In the genomic region with DNA sequence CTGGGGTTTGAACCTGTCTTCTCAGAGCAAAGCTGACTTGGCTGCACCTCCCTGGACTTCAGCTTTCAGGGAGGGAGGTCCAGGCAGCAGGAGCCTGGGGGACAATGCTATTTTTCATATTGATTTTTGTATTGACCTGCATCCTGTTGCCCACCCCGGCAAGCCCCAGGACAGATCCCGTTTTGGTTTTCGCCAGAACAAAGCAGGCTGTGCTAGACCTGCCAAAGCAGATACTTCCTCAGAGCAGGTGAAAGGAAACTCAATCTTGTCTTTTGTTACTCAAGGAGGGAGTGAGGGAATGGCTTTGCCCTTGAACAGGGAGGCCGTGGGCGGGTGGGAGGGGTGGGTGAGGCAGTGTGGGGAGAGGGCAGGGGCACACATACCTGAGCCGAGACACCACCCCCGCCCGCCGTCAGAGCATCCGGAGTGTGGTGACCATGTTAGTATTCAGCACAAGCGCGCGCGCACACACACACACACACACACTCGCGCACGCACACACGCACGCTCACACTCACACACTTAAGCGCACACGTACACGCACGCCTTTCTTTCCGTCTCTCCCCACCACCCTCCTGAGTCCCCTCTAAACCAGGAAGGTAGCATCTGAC, we compare ENCODE assay signal across 8 cellular contexts. TPM values are rescaled to one million over a fixed set of nuclear protein-coding genes. Genes with fewer than 3 reads are reported as not detected.
DNase-seq lines count a peak whose midpoint lies in the region; ATAC-seq and TF ChIP-seq lines count a peak whose summit lies in the region.

No MANE protein-coding gene starts in this region.

- no peak overlapping the region for H3K4me3 ChIP-seq in HCT116 (replicated peaks in 1 of 2; ENCODE audit: low read depth in 1 of 2, low read length in 2 of 2)
- no peak overlapping the region for H3K4me3 ChIP-seq in fibroblast of lung (replicated peaks in 1 of 4; ENCODE audit: control extremely low read depth in 1 of 4, insufficient read depth in 1 of 4, low read depth in 3 of 4, low read length in 4 of 4)

- no peaks in the 10 kb centered on the region for H3K27me3 ChIP-seq in HCT116 (ENCODE audit: insufficient read depth, low read length)
- H3K27me3 ChIP-seq in fibroblast of lung (ENCODE audit: control insufficient read depth, insufficient read depth, low read length), result no peaks in the 10 kb centered on the region

- RAD21 ChIA-PET in HCT116 (lab: Charles Lee; ENCODE audit: low non-redundant PET in 1 of 2, low total read pairs in 2 of 2, uncharacterized antibody in 2 of 2, unreplicated experiment in 2 of 2), result no interaction called here

- H4K20me1 ChIP-seq in HCT116 (ENCODE audit: insufficient read depth) (no peaks in the 10 kb centered on the region), fibroblast of lung (ENCODE audit: control insufficient read depth, extremely low read depth, insufficient read depth, low read length) (no peaks in the 10 kb centered on the region)

- H2AFZ ChIP-seq in HCT116 (ENCODE audit: low read depth, low read length, poor library complexity, severe bottlenecking) (no peak overlapping the region), fibroblast of lung (ENCODE audit: low read length) (no peak overlapping the region)

- no peak for TF ChIP-seq CTCF in HCT116 (IDR thresholded peaks at IDR 0.05 in 2 of 3, conservative IDR thresholded peaks at IDR 0.05 in 1 of 3; ENCODE audit: borderline replicate concordance in 1 of 3, insufficient read depth in 1 of 3, low read depth in 2 of 3, low read length in 2 of 3)
- TF ChIP-seq CTCF in fibroblast of lung (conservative IDR thresholded peaks at IDR 0.05 in 1 of 2, IDR thresholded peaks at IDR 0.05 in 1 of 2; ENCODE audit: low read depth in 1 of 2, low read length in 2 of 2), result no peak

- DNase-seq in HCT116 (ENCODE audit: low read depth, low spot score) (no peak), fibroblast of lung (ENCODE audit: low read depth in 2 of 2) (peak in 1 of 2 donors; percentile 67), NCI-H187 (lab: John Stamatoyannopoulos, UW) (no peak), left cardiac atrium (no peak)
- peak; percentile 64 for DNase-seq in activated T-cell treated with anti-CD3 and anti-CD28 coated beads, Interleukin-2, amount 50 U/mL, for 24 hours
- peak; percentile 53 for DNase-seq in stimulated activated CD4-positive, alpha-beta T cell treated with anti-CD3 and anti-CD28 coated beads, Interleukin-15, amount 100 ng/mL, for 24 hours

- intact Hi-C loops in HCT116 (cut with micrococcal nuclease), result no loop called here
- intact Hi-C loops in left cardiac atrium (cut with DNase I), result loop anchor here in 1 of 2 donors (10.0 kb wide), 1 partner anchor 46 kb away; no protein-coding TSS in a partner anchor

- CTCF ChIA-PET in HCT116 (lab: Charles Lee), result interaction anchor here (1.6 kb wide), 1 partner anchor 8 kb away, joined by 6 read pairs; no protein-coding TSS in a partner anchor

- ATAC-seq in HCT116 (no peak), left cardiac atrium (no peak), HG03354 (IDR thresholded peaks at IDR 0.05; ENCODE audit: poor library complexity, severe bottlenecking, unreplicated experiment) (no peak), HG02759 (IDR thresholded peaks at IDR 0.05; ENCODE audit: unreplicated experiment) (no peak)

- H3K4me2 ChIP-seq in HCT116 (ENCODE audit: low read length), result peak overlapping the region; percentile 68; the same call in 1 of the 2 replicates
- peak overlapping the region; percentile 59 for H3K4me2 ChIP-seq in fibroblast of lung (ENCODE audit: extremely low read depth, insufficient read depth, low read length)

- no peak for TF ChIP-seq RAD21 in HCT116 (IDR thresholded peaks at IDR 0.05; ENCODE audit: low read depth)

- no peaks in the 10 kb centered on the region for H3K36me3 Mint-ChIP-seq in activated T-cell treated with anti-CD3 and anti-CD28 coated beads, Interleukin-2, amount 50 U/mL, for 24 hours (ENCODE audit: low read depth)

- H3K79me2 ChIP-seq in HCT116 (ENCODE audit: insufficient read depth, low read length), result peaks cover 80% of the 10 kb centered on the region
- peaks cover 37% of the 10 kb centered on the region for H3K79me2 ChIP-seq in fibroblast of lung (ENCODE audit: control insufficient read depth, insufficient read depth, low read length)

- peak overlapping the region; percentile 54 for H3K4me3 Mint-ChIP-seq in activated T-cell treated with anti-CD3 and anti-CD28 coated beads, Interleukin-2, amount 50 U/mL, for 24 hours

- POLR2A ChIA-PET in HCT116 (lab: Charles Lee), result interaction anchor here (1.3 kb wide), 1 partner anchor 96 kb away, joined by 3 read pairs; no protein-coding TSS in a partner anchor

- peaks cover 43% of the 10 kb centered on the region for H3K4me1 Mint-ChIP-seq in activated T-cell treated with anti-CD3 and anti-CD28 coated beads, Interleukin-2, amount 50 U/mL, for 24 hours (ENCODE audit: low read depth)

- peak overlapping the region; percentile 89 for H3K27ac Mint-ChIP-seq in activated T-cell treated with anti-CD3 and anti-CD28 coated beads, Interleukin-2, amount 50 U/mL, for 24 hours

- H3K9me2 ChIP-seq in HCT116 (ENCODE audit: insufficient read depth), result no peaks in the 10 kb centered on the region

- no TSS peak for BruUV-seq in HCT116 (replicated peaks; lab: Mats Ljungman, UMichigan)

- no peaks in the 10 kb centered on the region for H3K9me3 ChIP-seq in HCT116 (ENCODE audit: control insufficient read depth in 1 of 2, insufficient read depth in 1 of 2, low read depth in 1 of 2, low read length in 2 of 2)
- no peaks in the 10 kb centered on the region for H3K9me3 ChIP-seq in fibroblast of lung (ENCODE audit: control insufficient read depth, insufficient read depth, low read depth, low read length)

- H3K9ac ChIP-seq in HCT116 (ENCODE audit: low read length) (peak overlapping the region; percentile 38; the same call in 1 of the 2 replicates), fibroblast of lung (ENCODE audit: insufficient read depth, low read length) (no peak overlapping the region)

- H3K9me3 Mint-ChIP-seq in activated T-cell treated with anti-CD3 and anti-CD28 coated beads, Interleukin-2, amount 50 U/mL, for 24 hours, result no peaks in the 10 kb centered on the region

- H3K4me1 ChIP-seq in HCT116 (ENCODE audit: control insufficient read depth in 1 of 2, insufficient read depth in 2 of 2, low read length in 2 of 2), result peaks cover 45 to 53% of the 10 kb centered on the region in 2 experiments
- peaks cover 40% of the 10 kb centered on the region for H3K4me1 ChIP-seq in fibroblast of lung (ENCODE audit: control insufficient read depth, extremely low read depth, insufficient read depth, low read length)

- H3K27ac ChIP-seq in HCT116 (ENCODE audit: low read depth, low read length) (no peak overlapping the region), fibroblast of lung (ENCODE audit: insufficient read depth, low read length) (peak overlapping the region; percentile 37)

- H3K27me3 Mint-ChIP-seq in activated T-cell treated with anti-CD3 and anti-CD28 coated beads, Interleukin-2, amount 50 U/mL, for 24 hours, result no peaks in the 10 kb centered on the region

- H3K36me3 ChIP-seq in HCT116 (ENCODE audit: control insufficient read depth in 1 of 2, insufficient read depth in 2 of 2, low read length in 2 of 2) (no peaks in the 10 kb centered on the region), fibroblast of lung (ENCODE audit: control insufficient read depth, insufficient read depth, low read length) (no peaks in the 10 kb centered on the region)

- TF ChIP-seq POLR2A in HCT116 (IDR thresholded peaks at IDR 0.05; ENCODE audit: borderline replicate concordance, extremely low read depth, insufficient read depth, insufficient read length), result no peak

TF ChIP-seq in HCT116, 20 proteins besides CTCF, POLR2A, EP300 and RAD21:
- TF ChIP-seq JUND (IDR thresholded peaks at IDR 0.05) (no peak), SIN3A (IDR thresholded peaks at IDR 0.05; ENCODE audit: low read depth) (no peak), TCF7L2 (IDR thresholded peaks at IDR 0.05; ENCODE audit: borderline replicate concordance, extremely low read depth, insufficient read depth, insufficient read length) (no peak), SRF (IDR thresholded peaks at IDR 0.05; ENCODE audit: low read depth) (no peak), ELF1 (IDR thresholded peaks at IDR 0.05; ENCODE audit: borderline replicate concordance, low read depth) (no peak), YY1 (IDR thresholded peaks at IDR 0.05; ENCODE audit: extremely low read depth, insufficient replicate concordance, low read depth, low read length) (no peak), CEBPB (IDR thresholded peaks at IDR 0.05; ENCODE audit: low read depth) (no peak)
- TF ChIP-seq, protein P1, sequence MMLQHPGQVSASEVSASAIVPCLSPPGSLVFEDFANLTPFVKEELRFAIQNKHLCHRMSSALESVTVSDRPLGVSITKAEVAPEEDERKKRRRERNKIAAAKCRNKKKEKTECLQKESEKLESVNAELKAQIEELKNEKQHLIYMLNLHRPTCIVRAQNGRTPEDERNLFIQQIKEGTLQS (IDR thresholded peaks at IDR 0.05), result no peak

RNA-seq across cellular contexts. Expression of a gene that starts 59.5 kb away (rescaled TPM):
- total RNA-seq in HCT116 (2021; ENCODE audit: unreplicated experiment), result 38.5 TPM
- 21.0 and 25.2 TPM in 2 replicates for polyA plus RNA-seq in HCT116 (2012)
- 4.1 and 6.6 TPM in 2 replicates for total RNA-seq in fibroblast of lung
- 2.1 TPM in 2 replicates for polyA plus RNA-seq in fibroblast of lung
- 10.3 and 10.4 TPM in 2 replicates for polyA plus RNA-seq in fibroblast of lung (2012)
- 9.3 and 9.7 TPM in 2 replicates for polyA minus RNA-seq in fibroblast of lung (ENCODE audit: low replicate concordance)
- total RNA-seq in left cardiac atrium, result 10 to 100 TPM; 22.4 to 32.3 TPM

Comparison
In these comparisons a context has a peak if more than half of its experiments do, and no peak if none do; other contexts are left out.
1. DNase-seq: peak in activated T-cell treated with anti-CD3 and anti-CD28 coated beads, Interleukin-2, amount 50 U/mL, for 24 hours (single experiment) and stimulated activated CD4-positive, alpha-beta T cell treated with anti-CD3 and anti-CD28 coated beads, Interleukin-15, amount 100 ng/mL, for 24 hours (single experiment); none in HCT116 (single experiment), NCI-H187 (0 of 2) and left cardiac atrium (single experiment).